In genomic region chr3:156620260-156620659, GRCh38 we compare ENCODE assay signal across 12 cellular contexts. TPM values are rescaled to one million over a fixed set of nuclear protein-coding genes. Genes with fewer than 3 reads are reported as not detected.
A peak's percentile ranks its signal among the peaks of the same experiment; 100 is the strongest.
DNase-seq lines count a peak whose midpoint lies in the region; ATAC-seq, FAIRE-seq and TF ChIP-seq lines count a peak whose summit lies in the region.
"Had no signal": no experiment of that assay in that cellular context is flagged by ENCODE, and none has a peak within 500 bp of the region (broad histone marks: within the 10 kb centered on the region; RNA-seq: fewer than 3 reads in every experiment).

No MANE protein-coding gene starts in this region.

- FAIRE-seq in RCC 7860 (lab: Jason Lieb, UNC) = no peak
- FAIRE-seq: frontal cortex had no signal

- H3K4me3 ChIP-seq in colonic mucosa = no peak overlapping the region

- no peaks in the 10 kb centered on the region for H3K27me3 ChIP-seq in colonic mucosa

- no peaks in the 10 kb centered on the region for H3K36me3 ChIP-seq in colonic mucosa

- no peaks in the 10 kb centered on the region for H3K4me1 ChIP-seq in colonic mucosa

- H3K9ac ChIP-seq in colonic mucosa (ENCODE audit: low read depth in 2 of 2, low read length in 2 of 2) = no peak overlapping the region

- ATAC-seq in GM21529 (IDR thresholded peaks at IDR 0.05; ENCODE audit: unreplicated experiment) (peak; percentile 50), HG02623 (IDR thresholded peaks at IDR 0.05; ENCODE audit: unreplicated experiment) (no peak)

- no peaks in the 10 kb centered on the region for H3K9me3 ChIP-seq in colonic mucosa

- H3K27ac ChIP-seq in colonic mucosa = no peak overlapping the region
- H3K27ac ChIP-seq: HL-60 had no signal

- intact Hi-C loops in colonic mucosa (cut with DNase I) = no loop called here

- no peak for TF ChIP-seq CTCF in colonic mucosa (IDR thresholded peaks at IDR 0.05)

- DNase-seq in NCI-H1417 treated with DMSO at 0.1 percent for 48 hours (lab: John Stamatoyannopoulos, UW) = peak; percentile 80
- peak; percentile 55 for DNase-seq in RCC 7860 (ENCODE audit: low spot score)
- peak; percentile 89 for DNase-seq in kidney tubule cell (ENCODE audit: low spot score)
- DNase-seq in colonic mucosa = no peak
- no peak for DNase-seq in AG20443 (ENCODE audit: low spot score)
- no peak for DNase-seq in activated effector memory CD4-positive, alpha-beta T cell treated with Interleukin-2 at 50 U/mL for 16 hours
- DNase-seq: activated T-cell treated with anti-CD3 and anti-CD28 coated beads, Interleukin-2, amount 50 U/mL, for 24 hours; retina had no signal

RNA-seq across cellular contexts. Expression of gene TIPARP, which starts 54.1 kb away (rescaled TPM):
- 10 to 100 TPM; 15.2 to 30.2 TPM for total RNA-seq in colonic mucosa

Comparison
In these comparisons a context has a peak if more than half of its experiments do, and no peak if none do; other contexts are left out.
1. DNase-seq: peak in NCI-H1417 treated with DMSO at 0.1 percent for 48 hours (single experiment), RCC 7860 (single experiment) and kidney tubule cell (single experiment); none in colonic mucosa (single experiment), AG20443 (single experiment) and activated effector memory CD4-positive, alpha-beta T cell treated with Interleukin-2 at 50 U/mL for 16 hours (single experiment).